17 cellular contexts compared by ENCODE assay signal in genomic region chr14:101763941-101764709, GRCh38. TPM values are rescaled to one million over a fixed set of nuclear protein-coding genes. Genes with fewer than 3 reads are reported as not detected.
DNase-seq lines count a peak whose midpoint lies in the region; ATAC-seq and TF ChIP-seq lines count a peak whose summit lies in the region.
"Had no signal": no experiment of that assay in that cellular context is flagged by ENCODE, and none has a peak within 500 bp of the region (broad histone marks: within the 10 kb centered on the region; RNA-seq: fewer than 3 reads in every experiment).

No MANE protein-coding gene starts in this region.

- H3K9me3 Mint-ChIP-seq in activated CD4-positive, alpha-beta T cell treated with anti-CD3 and anti-CD28 coated beads, Interleukin-2, amount 10 ng/mL, durations not matched to agents 24 days and 14 days, result no peaks in the 10 kb centered on the region
- no peaks in the 10 kb centered on the region for H3K9me3 Mint-ChIP-seq in progenitor cell of endocrine pancreas (ENCODE audit: low read depth)

- H3K36me3 ChIP-seq in Peyer's patch (peaks cover 0 to 11% (median 0%) of the 10 kb centered on the region in 3 donors), hepatocyte (replicated peaks; ENCODE audit: insufficient read depth, low read depth) (no peaks in the 10 kb centered on the region), prostate gland (no peaks in the 10 kb centered on the region), aorta (ENCODE audit: control insufficient read depth in 1 of 2, insufficient read depth in 2 of 2, low read length in 1 of 2) (peaks cover 0 to 4% of the 10 kb centered on the region in 2 donors)

- TF ChIP-seq POLR2A in Peyer's patch (IDR thresholded peaks at IDR 0.05) (peak in 1 of 2 donors; percentile 35), prostate gland (IDR thresholded peaks at IDR 0.05) (no peak)

- no peak overlapping the region for H3K4me2 ChIP-seq in hepatocyte

- no peak overlapping the region for H3K4me3 ChIP-seq in Peyer's patch
- no peak overlapping the region for H3K4me3 ChIP-seq in hepatocyte
- H3K4me3 ChIP-seq in prostate gland, result no peak overlapping the region
- H3K4me3 ChIP-seq in aorta (ENCODE audit: low read length in 2 of 2), result no peak overlapping the region
- H3K4me3 ChIP-seq: adrenal gland had no signal

- H4K20me1 ChIP-seq in hepatocyte (ENCODE audit: insufficient read depth, poor library complexity, severe bottlenecking), result no peaks in the 10 kb centered on the region

- H3K27me3 ChIP-seq in Peyer's patch (no peaks in the 10 kb centered on the region), hepatocyte (no peaks in the 10 kb centered on the region), prostate gland (replicated peaks; ENCODE audit: insufficient read depth) (no peaks in the 10 kb centered on the region), aorta (ENCODE audit: control insufficient read depth in 1 of 2, insufficient read depth in 2 of 2, low read length in 1 of 2) (no peaks in the 10 kb centered on the region)
- H3K27me3 ChIP-seq: adrenal gland had no signal

- H3K9me3 ChIP-seq in Peyer's patch (no peaks in the 10 kb centered on the region), hepatocyte (ENCODE audit: low read depth) (no peaks in the 10 kb centered on the region), prostate gland (no peaks in the 10 kb centered on the region), aorta (ENCODE audit: control insufficient read depth, low read length) (no peaks in the 10 kb centered on the region)
- H3K9me3 ChIP-seq: adrenal gland had no signal

- peak overlapping the region; percentile 9 for H3K27ac Mint-ChIP-seq in activated CD4-positive, alpha-beta T cell treated with anti-CD3 and anti-CD28 coated beads, Interleukin-2, amount 10 ng/mL, durations not matched to agents 24 days and 14 days
- H3K27ac Mint-ChIP-seq in progenitor cell of endocrine pancreas, result no peak overlapping the region

- H3K27ac ChIP-seq in Peyer's patch (peak overlapping the region in 3 of 4 donors; percentile 33 to 59 (median 36)), hepatocyte (no peak overlapping the region), prostate gland (no peak overlapping the region), aorta (ENCODE audit: low read depth in 1 of 2, low read length in 2 of 2) (no peak overlapping the region)

- WGBS in hepatocyte (ENCODE audit: low lambda C conversion rate, missing lambda C conversion rate), result 88% methylated on average over 10 of the region's 10 CpGs
- 87% methylated on average over 10 of the region's 10 CpGs for WGBS in prostate gland
- 87 to 88% methylated on average over 10 of the region's 10 CpGs for WGBS in aorta, 2 donors

- H3K4me1 Mint-ChIP-seq in activated CD4-positive, alpha-beta T cell treated with anti-CD3 and anti-CD28 coated beads, Interleukin-2, amount 10 ng/mL, durations not matched to agents 24 days and 14 days, result peaks cover 36% of the 10 kb centered on the region
- H3K4me1 Mint-ChIP-seq in progenitor cell of endocrine pancreas (ENCODE audit: low read depth), result peaks cover 3% of the 10 kb centered on the region

- peaks cover 21% of the 10 kb centered on the region for H3K79me2 ChIP-seq in hepatocyte

- intact Hi-C loops in activated CD4-positive, alpha-beta T cell treated with anti-CD3 and anti-CD28 coated beads, Interleukin-2, amount 10 ng/mL, durations not matched to agents 24 days and 14 days (cut with micrococcal nuclease), result loop anchor here (5.0 kb wide), 1 partner anchor 553 kb away; the partner anchor contains the start of gene ZNF839
- intact Hi-C loops in prostate gland (cut with DNase I) (loop anchor here (5.0 kb wide), 1 partner anchor 323 kb away; the partner anchor contains the start of gene HSP90AA1), aorta (cut with DNase I) (loop anchor here (5.0 kb wide), 2 partner anchors 48 to 183 kb away; no protein-coding TSS in a partner anchor)

- H3K4me1 ChIP-seq in Peyer's patch, result peaks cover 0 to 20% (median 4%) of the 10 kb centered on the region in 4 donors
- peaks cover 7% of the 10 kb centered on the region for H3K4me1 ChIP-seq in hepatocyte (ENCODE audit: insufficient read depth)
- H3K4me1 ChIP-seq in prostate gland (replicated peaks), result peaks cover 5% of the 10 kb centered on the region
- H3K4me1 ChIP-seq in aorta (ENCODE audit: control insufficient read depth in 1 of 2, insufficient read depth in 2 of 2, low read length in 2 of 2), result peaks cover 0 to 1% of the 10 kb centered on the region in 2 donors

- no peak for DNase-seq in activated CD4-positive, alpha-beta T cell treated with anti-CD3 and anti-CD28 coated beads, Interleukin-2, amount 10 ng/mL, durations not matched to agents 24 days and 14 days
- DNase-seq in activated CD4-positive, alpha-beta T cell treated with anti-CD3 and anti-CD28 coated beads, Interleukin-2, amount 50 U/mL, for 48 hours, result no peak
- peak in 1 of 3 donors; percentile 65 for DNase-seq in Peyer's patch
- peak; percentile 28 for DNase-seq in hepatocyte (ENCODE audit: low spot score)
- DNase-seq in progenitor cell of endocrine pancreas (ENCODE audit: low spot score, unreplicated experiment), result no peak
- DNase-seq in prostate gland (ENCODE audit: low spot score), result no peak
- DNase-seq in aorta, result no peak
- DNase-seq: activated CD4-positive, alpha-beta T cell treated with anti-CD3 and anti-CD28 coated beads, Interleukin-2, amount 50 U/mL, for 4 hours; erythroblast; GDM1; glutamatergic neuron; kidney; NCI-H2107; stimulated activated CD4-positive, alpha-beta T cell treated with anti-CD3 and anti-CD28 coated beads, Interleukin-2, amount 100 ng/mL, for 48 hours; T1000 had no signal

- no peaks in the 10 kb centered on the region for H3K9me2 ChIP-seq in hepatocyte (replicated peaks; ENCODE audit: insufficient read depth)

- H3K27me3 Mint-ChIP-seq in activated CD4-positive, alpha-beta T cell treated with anti-CD3 and anti-CD28 coated beads, Interleukin-2, amount 10 ng/mL, durations not matched to agents 24 days and 14 days, result no peaks in the 10 kb centered on the region
- peaks cover 6% of the 10 kb centered on the region for H3K27me3 Mint-ChIP-seq in progenitor cell of endocrine pancreas

- ATAC-seq in HG03108 (IDR thresholded peaks at IDR 0.05; ENCODE audit: unreplicated experiment) (no peak), aorta (ENCODE audit: low FRiP score) (no peak)

- no peak overlapping the region for H2AFZ ChIP-seq in hepatocyte

- TF ChIP-seq CTCF in Peyer's patch (IDR thresholded peaks at IDR 0.05) (no peak), hepatocyte (IDR thresholded peaks at IDR 0.05; ENCODE audit: poor library complexity) (no peak), progenitor cell of endocrine pancreas (IDR thresholded peaks at IDR 0.05; ENCODE audit: unreplicated experiment) (no peak), prostate gland (IDR thresholded peaks at IDR 0.05) (no peak)

- peaks cover 32% of the 10 kb centered on the region for H3K36me3 Mint-ChIP-seq in activated CD4-positive, alpha-beta T cell treated with anti-CD3 and anti-CD28 coated beads, Interleukin-2, amount 10 ng/mL, durations not matched to agents 24 days and 14 days (ENCODE audit: low read depth)
- peaks cover 13% of the 10 kb centered on the region for H3K36me3 Mint-ChIP-seq in progenitor cell of endocrine pancreas (ENCODE audit: insufficient read depth)

- H3K4me3 Mint-ChIP-seq in activated CD4-positive, alpha-beta T cell treated with anti-CD3 and anti-CD28 coated beads, Interleukin-2, amount 10 ng/mL, durations not matched to agents 24 days and 14 days, result peak overlapping the region; percentile 62
- peak overlapping the region; percentile 47 for H3K4me3 Mint-ChIP-seq in progenitor cell of endocrine pancreas (ENCODE audit: low read depth)

RNA-seq across cellular contexts. Expression of gene PPP2R5C, which starts 2.6 kb away (rescaled TPM):
- total RNA-seq in activated CD4-positive, alpha-beta T cell treated with anti-CD3 and anti-CD28 coated beads, Interleukin-2, amount 10 ng/mL, durations not matched to agents 24 days and 14 days, result 160 and 181 TPM in 2 replicates
- 100 to 1,000 TPM in 1 of 4 donors, 10 to 100 TPM in 3; 87.6 to 137 (median 91.9) TPM for total RNA-seq in Peyer's patch
- 69.0 and 78.0 TPM in 2 replicates for total RNA-seq in hepatocyte
- 46.8 and 47.4 TPM in 2 replicates for polyA plus RNA-seq in hepatocyte
- total RNA-seq in progenitor cell of endocrine pancreas, result 106 and 120 TPM in 2 replicates
- total RNA-seq in prostate gland, result 10 to 100 TPM; 67.8 to 96.2 TPM
- total RNA-seq in aorta, result 100 to 1,000 TPM; 128 to 155 TPM
- 100 to 1,000 TPM in 1 of 2 donors, 10 to 100 TPM in 1; 64.0 to 102 TPM for polyA plus RNA-seq in aorta

Comparison
In these comparisons a context has a peak if more than half of its experiments do, and no peak if none do; other contexts are left out.
1. H3K27ac ChIP-seq: peak in Peyer's patch (3 of 4); none in hepatocyte (single experiment), prostate gland (0 of 2) and aorta (0 of 2).